ENCODE assay signal across 8 cellular contexts in the genomic region with DNA sequence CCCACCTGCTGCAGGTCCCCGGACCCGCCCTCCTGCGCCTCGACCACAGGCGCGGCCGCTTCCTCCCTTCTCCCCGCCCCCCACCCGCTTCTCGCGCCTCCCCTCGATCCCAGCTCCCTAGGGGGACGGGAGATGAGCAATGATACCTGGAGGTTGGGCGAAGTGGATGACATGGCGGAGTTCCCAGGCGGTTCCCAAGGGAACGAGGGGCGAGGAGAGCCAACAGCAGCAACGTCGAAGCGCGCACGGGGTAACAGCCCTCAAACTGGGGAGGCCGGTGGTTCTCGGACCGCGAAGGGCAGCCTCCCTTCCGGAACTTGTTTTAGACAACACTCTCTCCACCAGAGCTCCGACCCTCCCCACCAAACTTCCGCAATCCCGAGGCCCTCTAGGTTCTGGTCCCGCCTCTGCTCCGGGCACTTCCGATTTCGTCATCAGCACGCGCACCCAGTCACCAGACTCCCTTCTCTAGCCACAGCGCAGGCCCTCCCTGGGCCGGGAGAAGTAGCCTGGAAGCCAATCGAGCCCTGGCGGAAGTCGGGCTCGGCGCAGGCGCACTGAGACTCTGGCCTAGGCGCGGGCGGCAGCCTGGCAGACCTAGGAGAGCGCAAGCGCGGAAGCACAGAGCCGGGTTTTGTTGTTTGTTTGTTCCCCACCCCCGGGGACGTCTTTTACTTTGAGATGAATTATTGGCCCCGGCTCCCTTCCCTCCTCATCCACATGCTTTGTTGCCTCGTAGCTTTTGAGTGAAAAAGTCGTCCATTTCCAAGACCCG. TPM values are rescaled to one million over a fixed set of nuclear protein-coding genes. Genes with fewer than 3 reads are reported as not detected.
DNase-seq lines count a peak whose midpoint lies in the region; ATAC-seq and TF ChIP-seq lines count a peak whose summit lies in the region.

Gene VPS4B (minus strand): TSS at position 390 of the 775 bp plus-strand sequence. CDS start 217 bp downstream, at position 173.

- CTCF ChIA-PET in SK-N-SH (lab: Yijun Ruan, JAX) = interaction anchor here (0.6 to 2.3 kb wide), 4 partner anchors 16 to 514 kb away, joined by 3 to 6 read pairs (median 3); no protein-coding TSS in a partner anchor

- H3K4me3 ChIP-seq in GM06990 (replicated peaks; ENCODE audit: low read depth, low read length) = peak within 1 kb of the TSS; percentile 96
- H3K4me3 ChIP-seq in SK-N-SH (ENCODE audit: low read depth in 2 of 2, low read length in 1 of 2) = peak within 1 kb of the TSS; percentile 74 to 92
- peak within 1 kb of the TSS; percentile 83 to 98 for H3K4me3 ChIP-seq in gastroesophageal sphincter
- peak within 1 kb of the TSS; percentile 88 to 91 for H3K4me3 ChIP-seq in neutrophil (ENCODE audit: low read depth in 1 of 2, low read length in 1 of 2)

- TF ChIP-seq CTCF in GM06990 (IDR thresholded peaks at IDR 0.05; ENCODE audit: insufficient read depth, low read length, poor library complexity, severe bottlenecking) (no peak), SK-N-SH (IDR thresholded peaks at IDR 0.05) (peak; percentile 13), gastroesophageal sphincter (IDR thresholded peaks at IDR 0.05) (peak in 3 of 4 experiments; percentile 14 to 41 (median 37)), neutrophil (IDR thresholded peaks at IDR 0.05) (peak; percentile 16)

- POLR2A ChIA-PET in SK-N-SH (lab: Yijun Ruan, JAX) = interaction anchor here (0.8 to 1.3 kb wide), 6 partner anchors 10 to 55 kb away, joined by 3 to 8 read pairs (median 5); partner anchors contain the start of gene KDSR

- H3K9me2 ChIP-seq in SK-N-SH = no peaks in the 10 kb centered on the region

- peak within 1 kb of the TSS; percentile 91 for H3K9ac ChIP-seq in SK-N-SH

- peak; percentile 99 for DNase-seq in GM06990 (ENCODE audit: extremely low read depth, insufficient read length)
- peak; percentile 98 for DNase-seq in NCI-H1048 (lab: John Stamatoyannopoulos, UW)
- peak; percentile 96 for DNase-seq in SK-N-SH
- peak; percentile 100 for DNase-seq in activated naive CD4-positive, alpha-beta T cell treated with anti-CD3 and anti-CD28 coated beads, Interleukin-2, amount 50 U/mL, for 16 hours
- peak; percentile 95 to 100 (median 99) for DNase-seq in substantia nigra (lab: John Stamatoyannopoulos, UW)

- peaks cover 48% of the 10 kb centered on the region for H3K79me2 ChIP-seq in SK-N-SH (ENCODE audit: insufficient read depth)

- H3K27me3 ChIP-seq in GM06990 (replicated peaks; ENCODE audit: control insufficient read depth, insufficient read depth, low read length) (no peaks in the 10 kb centered on the region), SK-N-SH (ENCODE audit: insufficient read depth) (no peaks in the 10 kb centered on the region), gastroesophageal sphincter (peaks cover 6% of the 10 kb centered on the region), neutrophil (no peaks in the 10 kb centered on the region)

- H3K9me3 ChIP-seq in SK-N-SH (no peaks in the 10 kb centered on the region), gastroesophageal sphincter (no peaks in the 10 kb centered on the region), neutrophil (no peaks in the 10 kb centered on the region)

- TF ChIP-seq EP300 in SK-N-SH (IDR thresholded peaks at IDR 0.05; ENCODE audit: borderline replicate concordance in 1 of 2, low read depth in 1 of 2, low read length in 1 of 2) (no peak), gastroesophageal sphincter (IDR thresholded peaks at IDR 0.05) (no peak)

- WGBS in SK-N-SH (ENCODE audit: low lambda C conversion rate) = under 1% methylated on average over 13 of the region's 58 CpGs
- WGBS in gastroesophageal sphincter (ENCODE audit: low coverage in 1 of 2), 2 donors = no CpG with 5 or more reads among the region's 58 CpGs

- peak; percentile 59 to 74 for TF ChIP-seq POLR2A in gastroesophageal sphincter (IDR thresholded peaks at IDR 0.05)

- H3K27ac ChIP-seq in SK-N-SH (ENCODE audit: low read depth in 2 of 2, low read length in 1 of 2) (peak within 1 kb of the TSS; percentile 90 to 93), gastroesophageal sphincter (peak within 1 kb of the TSS; percentile 94 to 99 (median 96)), neutrophil (peak within 1 kb of the TSS; percentile 97), substantia nigra (ENCODE audit: low read depth, low read length, poor library complexity, severe bottlenecking) (peak within 1 kb of the TSS; percentile 93)

- H3K4me2 ChIP-seq in SK-N-SH = peak within 1 kb of the TSS; percentile 86

- no peaks in the 10 kb centered on the region for H3F3A ChIP-seq in SK-N-SH (replicated peaks; ENCODE audit: insufficient read depth)

- H4K20me1 ChIP-seq in SK-N-SH (ENCODE audit: insufficient read depth) = peaks cover 18% of the 10 kb centered on the region; the same call in 1 of the 2 replicates

- H3K36me3 ChIP-seq in GM06990 (ENCODE audit: control insufficient read depth, insufficient read depth, low read length) (no peaks in the 10 kb centered on the region; the same call in 1 of the 2 replicates), SK-N-SH (replicated peaks in 1 of 2; ENCODE audit: control insufficient read depth in 1 of 2, insufficient read depth in 2 of 2, low read length in 1 of 2) (peaks cover 9 to 23% of the 10 kb centered on the region in 2 experiments), gastroesophageal sphincter (peaks cover 0 to 22% of the 10 kb centered on the region in 2 donors), neutrophil (peaks cover 20% of the 10 kb centered on the region)

- peak within 1 kb of the TSS; percentile 97 for H2AFZ ChIP-seq in SK-N-SH (ENCODE audit: low read depth)

- TF ChIP-seq RAD21 in SK-N-SH (IDR thresholded peaks at IDR 0.05; ENCODE audit: low read length) = no peak

- ATAC-seq in HG02571 (IDR thresholded peaks at IDR 0.05; ENCODE audit: unreplicated experiment) = peak; percentile 97
- ATAC-seq in gastroesophageal sphincter = peak; percentile 98

- peaks cover 0 to 4% of the 10 kb centered on the region in 2 experiments; a peak in 2 of 4 replicates for H3K4me1 ChIP-seq in SK-N-SH (ENCODE audit: control insufficient read depth in 1 of 2, insufficient read depth in 2 of 2, low read depth in 1 of 2, low read length in 1 of 2)
- peaks cover 0 to 37% (median 0%) of the 10 kb centered on the region in 3 donors for H3K4me1 ChIP-seq in gastroesophageal sphincter
- H3K4me1 ChIP-seq in neutrophil (ENCODE audit: control insufficient read depth in 1 of 2, insufficient read depth in 1 of 2, low read depth in 1 of 2, low read length in 1 of 2) = peaks cover 17 to 18% of the 10 kb centered on the region in 2 experiments

TF ChIP-seq in SK-N-SH, 30 proteins besides CTCF, POLR2A, EP300 and RAD21 (continues in another document):
- TF ChIP-seq IRF3 (IDR thresholded peaks at IDR 0.05; ENCODE audit: low read depth, low read length) = peak; percentile 51; the same call in 1 of the 2 replicates
- TF ChIP-seq TAF1 (IDR thresholded peaks at IDR 0.05; ENCODE audit: borderline replicate concordance, low read depth, low read length) = peak; percentile 64; the same call in 1 of the 2 replicates
- TF ChIP-seq MXI1 (IDR thresholded peaks at IDR 0.05; ENCODE audit: low read depth, low read length) = peak; percentile 29; the same call in 1 of the 2 replicates
- no peak for TF ChIP-seq SMC3 (IDR thresholded peaks at IDR 0.05; ENCODE audit: low read depth, low read length)
- no peak for TF ChIP-seq TEAD4 (IDR thresholded peaks at IDR 0.05; ENCODE audit: borderline replicate concordance, insufficient read depth)
- TF ChIP-seq, protein P1, sequence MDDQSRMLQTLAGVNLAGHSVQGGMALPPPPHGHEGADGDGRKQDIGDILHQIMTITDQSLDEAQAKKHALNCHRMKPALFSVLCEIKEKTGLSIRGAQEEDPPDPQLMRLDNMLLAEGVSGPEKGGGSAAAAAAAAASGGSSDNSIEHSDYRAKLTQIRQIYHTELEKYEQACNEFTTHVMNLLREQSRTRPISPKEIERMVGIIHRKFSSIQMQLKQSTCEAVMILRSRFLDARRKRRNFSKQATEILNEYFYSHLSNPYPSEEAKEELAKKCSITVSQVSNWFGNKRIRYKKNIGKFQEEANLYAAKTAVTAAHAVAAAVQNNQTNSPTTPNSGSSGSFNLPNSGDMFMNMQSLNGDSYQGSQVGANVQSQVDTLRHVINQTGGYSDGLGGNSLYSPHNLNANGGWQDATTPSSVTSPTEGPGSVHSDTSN (IDR thresholded peaks at IDR 0.05) = no peak
- TF ChIP-seq GATA2 (CRISPR knock-in tag; IDR thresholded peaks at IDR 0.05) = peak; percentile 51
- TF ChIP-seq ZBTB33 (IDR thresholded peaks at IDR 0.05; ENCODE audit: borderline replicate concordance, low read depth) = no peak

RNA-seq across cellular contexts. Expression of gene VPS4B, which starts in this region (rescaled TPM):
- 15.0 and 18.0 TPM in 2 replicates for polyA plus RNA-seq in SK-N-SH (2012; rRNA removed)
- polyA plus RNA-seq in SK-N-SH (2012; cell fraction: cytosol; rRNA removed) = 20.8 and 23.5 TPM in 2 replicates
- 8.2 and 13.0 TPM in 2 replicates for polyA plus RNA-seq in SK-N-SH (2012; cell fraction: nucleus; rRNA removed)
- total RNA-seq in gastroesophageal sphincter = 10 to 100 TPM; 32.3 to 48.0 (median 33.0) TPM

Comparison
In these comparisons a context has a peak if more than half of its experiments do, and no peak if none do; other contexts are left out.
1. Peak in every context shown above with its lines: DNase-seq, ATAC-seq, H3K4me3 ChIP-seq and H3K27ac ChIP-seq.